In genomic region chr4:188781655-188782054, GRCh38 we compare ENCODE assay signal across 11 cellular contexts.
DNase-seq lines count a peak whose midpoint lies in the region; ATAC-seq and TF ChIP-seq lines count a peak whose summit lies in the region.
"Had no signal": no experiment of that assay in that cellular context is flagged by ENCODE, and none has a peak within 500 bp of the region (broad histone marks: within the 10 kb centered on the region; RNA-seq: fewer than 3 reads in every experiment).

No MANE protein-coding gene starts in this region.

- POLR2A ChIA-PET in HEK293T (lab: Yijun Ruan, JAX) = no interaction called here

- TF ChIP-seq CTCF in VCaP (conservative IDR thresholded peaks at IDR 0.05) = peak; percentile 68

- DNase-seq in A172 (ENCODE audit: low spot score) (peak; percentile 13), HEK293T (ENCODE audit: extremely low spot score) (peak; percentile 7), iPS-NIHi7 (ENCODE audit: extremely low spot score) (peak; percentile 49), HUDEP-2 (lab: John Stamatoyannopoulos, UW; ENCODE audit: unreplicated experiment in 76 of 76) (no peak), NCI-H1417 treated with DMSO at 0.1 percent for 48 hours (lab: John Stamatoyannopoulos, UW) (no peak)
- no peak for DNase-seq in stimulated activated CD4-positive, alpha-beta T cell treated with anti-CD3 and anti-CD28 coated beads, Interleukin-2, amount 100 ng/mL, for 48 hours
- DNase-seq: activated effector memory CD4-positive, alpha-beta T cell treated with anti-CD3 and anti-CD28 coated beads, Interleukin-2, amount 50 U/mL, for 16 hours; CD4-positive, alpha-beta T cell had no signal

- no peak overlapping the region for H3K27ac ChIP-seq in VCaP
- H3K27ac ChIP-seq: neutrophil had no signal

- CTCF ChIA-PET in HEK293T (lab: Yijun Ruan, JAX) = interaction anchor here (0.7 to 1.3 kb wide), 3 partner anchors 13 to 437 kb away, joined by 3 read pairs; no protein-coding TSS in a partner anchor

- ATAC-seq in GM21447 (IDR thresholded peaks at IDR 0.05; ENCODE audit: unreplicated experiment) = no peak

TF ChIP-seq in HEK293T, 16 proteins besides CTCF, POLR2A, EP300 and RAD21:
- TF ChIP-seq SP1 (IDR thresholded peaks at IDR 0.05) (no peak), ARNT (IDR thresholded peaks at IDR 0.05) (no peak), BHLHE40 (IDR thresholded peaks at IDR 0.05; ENCODE audit: borderline replicate concordance) (no peak), FOXK2 (IDR thresholded peaks at IDR 0.05) (no peak), TARDBP (IDR thresholded peaks at IDR 0.05) (no peak), L3MBTL2 (conservative IDR thresholded peaks at IDR 0.05) (no peak), FOXM1 (IDR thresholded peaks at IDR 0.05; ENCODE audit: borderline replicate concordance) (no peak), HDGF (IDR thresholded peaks at IDR 0.05; ENCODE audit: borderline replicate concordance) (no peak)
TF ChIP-seq in HEK293T: peak in this region for 0.

Comparison
In these comparisons a context has a peak if more than half of its experiments do, and no peak if none do; other contexts are left out.
1. DNase-seq: peak in A172 (single experiment), HEK293T (single experiment) and iPS-NIHi7 (single experiment); none in HUDEP-2 (0 of 76), NCI-H1417 treated with DMSO at 0.1 percent for 48 hours (single experiment) and stimulated activated CD4-positive, alpha-beta T cell treated with anti-CD3 and anti-CD28 coated beads, Interleukin-2, amount 100 ng/mL, for 48 hours (0 of 2).